ENCODE assay signal across 8 cellular contexts in the genomic region with DNA sequence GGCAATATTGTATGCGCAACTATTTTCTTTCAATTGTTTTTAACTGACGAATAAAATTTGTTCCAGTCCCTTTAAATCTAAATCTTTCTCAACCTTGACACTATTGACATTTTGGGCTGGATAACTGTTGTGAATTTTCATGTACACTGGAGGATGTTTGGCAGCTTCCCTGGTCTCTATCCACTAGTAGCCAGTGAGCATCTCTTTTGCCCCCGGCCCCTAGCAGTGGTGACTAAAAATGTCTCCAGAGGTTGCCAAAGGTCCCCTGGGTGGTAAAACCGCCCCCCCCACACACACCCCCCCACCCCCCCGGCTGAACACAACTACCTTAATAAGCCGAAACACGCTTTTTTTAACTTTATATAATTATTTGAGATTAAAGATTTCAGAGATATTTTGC. TPM values are rescaled to one million over a fixed set of nuclear protein-coding genes. Genes with fewer than 3 reads are reported as not detected.
A peak's percentile ranks its signal among the peaks of the same experiment; 100 is the strongest.
DNase-seq lines count a peak whose midpoint lies in the region; ATAC-seq and TF ChIP-seq lines count a peak whose summit lies in the region.

No MANE protein-coding gene starts in this region.

- H3K36me3 ChIP-seq in BJ (ENCODE audit: control insufficient read depth, insufficient read depth, low read length) (no peaks in the 10 kb centered on the region), HUES64 (ENCODE audit: insufficient read depth, low read length) (peaks cover 20% of the 10 kb centered on the region; the same call in 1 of the 2 replicates), brain microvascular endothelial cell (replicated peaks) (no peaks in the 10 kb centered on the region)

- 0% methylated on average over 1 of the region's 7 CpGs for WGBS in HUES64

- peak overlapping the region; percentile 67 for H3K4me3 ChIP-seq in BJ (ENCODE audit: low read depth, low read length)
- H3K4me3 ChIP-seq in HUES64 (ENCODE audit: low read length), result peak overlapping the region; percentile 89
- peak overlapping the region; percentile 72 for H3K4me3 ChIP-seq in brain microvascular endothelial cell (ENCODE audit: low read depth, low read length)

- H3K27me3 Mint-ChIP-seq in naive B cell, result no peaks in the 10 kb centered on the region

- peaks cover 0 to 12% (median 4%) of the 10 kb centered on the region in 3 donors for H3K4me1 Mint-ChIP-seq in naive B cell

- H3K4me3 Mint-ChIP-seq in naive B cell, result peak overlapping the region; percentile 85 to 95 (median 92)

- peak overlapping the region; percentile 89 for H3K9ac ChIP-seq in HUES64 (ENCODE audit: low read depth, low read length)

- no peak for TF ChIP-seq POLR2A in GM18505 (IDR thresholded peaks at IDR 0.05; ENCODE audit: borderline replicate concordance, extremely low read depth, insufficient read depth, insufficient read length)

- CTCF ChIA-PET in BJ (lab: Yijun Ruan, JAX), result no interaction called here

- H3K9me3 Mint-ChIP-seq in naive B cell, result peaks cover 0 to 8% (median under 1%) of the 10 kb centered on the region in 7 donors

- in situ Hi-C loops in brain microvascular endothelial cell (cut with HindIII; ENCODE audit: low pct_ligation_motif_present, low sequenced_read_pairs), result no loop called here

- peaks cover 5 to 11% of the 10 kb centered on the region in 2 donors for H3K36me3 Mint-ChIP-seq in naive B cell

- POLR2A ChIA-PET in BJ (lab: Charles Lee), result no interaction called here

- no peak for TF ChIP-seq CTCF in BJ (IDR thresholded peaks at IDR 0.05; ENCODE audit: insufficient read depth, low read depth, low read length)
- no peak for TF ChIP-seq CTCF in brain microvascular endothelial cell (IDR thresholded peaks at IDR 0.05; ENCODE audit: low read depth, low read length, missing control alignments)

- H3K27ac Mint-ChIP-seq in naive B cell, result peak overlapping the region in 2 of 6 donors; percentile 28 to 95

- DNase-seq in BJ (ENCODE audit: low read depth) (no peak), brain microvascular endothelial cell (no peak), naive B cell (no peak), NCI-H226 (no peak), globus pallidus (ENCODE audit: low spot score) (no peak)

- H3K27ac ChIP-seq in HUES64 (ENCODE audit: low read depth, low read length) (peak overlapping the region; percentile 71; the same call in 1 of the 2 replicates), brain microvascular endothelial cell (no peak overlapping the region)

- no peak for ATAC-seq in naive B cell (ENCODE audit: low read depth in 2 of 2)
- no peak for ATAC-seq in GM21619 (IDR thresholded peaks at IDR 0.05; ENCODE audit: unreplicated experiment)
- ATAC-seq in GM18505 (IDR thresholded peaks at IDR 0.05; ENCODE audit: unreplicated experiment), result no peak

- H3K9me3 ChIP-seq in HUES64 (ENCODE audit: insufficient read depth, low read depth, low read length), result peaks cover 7% of the 10 kb centered on the region; the same call in 1 of the 2 replicates

- no peaks in the 10 kb centered on the region for H3K27me3 ChIP-seq in BJ (ENCODE audit: control insufficient read depth, insufficient read depth, low read length)
- H3K27me3 ChIP-seq in HUES64 (ENCODE audit: insufficient read depth, low read length), result no peaks in the 10 kb centered on the region
- no peaks in the 10 kb centered on the region for H3K27me3 ChIP-seq in brain microvascular endothelial cell (replicated peaks)

- no peaks in the 10 kb centered on the region; the same call in 1 of the 2 replicates for H3K4me1 ChIP-seq in HUES64 (ENCODE audit: insufficient read depth, low read length)

RNA-seq across cellular contexts. Expression of a gene that starts 0.5 kb away (rescaled TPM):
- polyA plus RNA-seq in BJ (2011; rRNA removed), result 0.78 and 1.9 TPM in 2 replicates
- polyA minus RNA-seq in BJ (2011; rRNA and poly(A)+ RNA removed), result 2.7 and 3.3 TPM in 2 replicates
- 5.2 TPM for polyA plus RNA-seq in HUES64 (2013, experiment 1 of 2)
- polyA plus RNA-seq in HUES64 (2013, experiment 2 of 2), result 5.3 TPM
- polyA plus RNA-seq in naive B cell (ENCODE audit: low read depth in 6 of 6), result 10 to 100 TPM in 1 of 6 donors, 1 to 10 TPM in 5; 4.4 to 13.8 (median 7.6) TPM

RNA-seq across cellular contexts. Expression of a gene that starts 0.9 kb away (rescaled TPM):
- polyA plus RNA-seq in BJ (2011; rRNA removed) (7.1 and 17.3 TPM in 2 replicates), naive B cell (ENCODE audit: low read depth in 6 of 6) (10 to 100 TPM in 1 of 6 donors, 1 to 10 TPM in 5; 1.6 to 14.4 (median 6.8) TPM)
- polyA minus RNA-seq in BJ (2011; rRNA and poly(A)+ RNA removed), result 9.1 and 15.4 TPM in 2 replicates
- polyA plus RNA-seq in HUES64 (2013, experiment 1 of 2), result 7.0 TPM
- 8.2 TPM for polyA plus RNA-seq in HUES64 (2013, experiment 2 of 2)
